In the genomic region with DNA sequence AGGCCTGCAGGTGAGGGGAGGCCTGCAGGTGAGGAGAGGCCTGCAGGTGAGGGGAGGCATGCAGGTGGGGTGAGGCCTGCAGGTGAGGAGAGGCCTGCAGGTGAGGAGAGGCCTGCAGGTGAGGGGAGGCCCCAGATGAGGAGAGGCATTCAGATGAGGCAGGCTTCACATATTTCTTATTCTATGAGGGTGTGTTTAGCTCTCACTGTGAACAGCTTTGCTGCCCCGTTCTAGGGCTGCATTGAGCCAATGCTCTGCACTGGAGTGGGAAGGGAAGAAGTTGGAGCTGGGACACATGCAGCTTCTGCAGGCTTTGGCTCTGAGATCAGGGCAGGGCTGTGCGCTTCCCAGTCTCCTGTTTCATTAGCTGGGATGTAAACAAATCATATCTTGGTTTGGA, we compare ENCODE assay signal across 12 cellular contexts. TPM values are rescaled to one million over a fixed set of nuclear protein-coding genes. Genes with fewer than 3 reads are reported as not detected.
"Had no signal": no experiment of that assay in that cellular context is flagged by ENCODE, and none has a peak within 500 bp of the region (broad histone marks: within the 10 kb centered on the region; RNA-seq: fewer than 3 reads in every experiment).

No MANE protein-coding gene starts in this region.

- H3K4me3 Mint-ChIP-seq: GM23338, H9, HFFc6 had no signal

- H3K36me3 ChIP-seq: HAP-1 had no signal

- ATAC-seq: GM23338, HCT116 had no signal

- H3K27ac ChIP-seq: GM23248 had no signal

- H3K4me3 ChIP-seq: GM23248, GM23338, HAP-1 had no signal

- DNase-seq: GM23248, GOT3, H7, H9, HCEC 1CT, HFFc6 had no signal

- FAIRE-seq: H1, H54 had no signal

- H3K27ac Mint-ChIP-seq: GM23338, H9, HFFc6 had no signal

RNA-seq across cellular contexts. Expression of a gene that starts 19.5 kb away (rescaled TPM):
- total RNA-seq: GM23248, GM23338, H1, H4, H7, H9, HFFc6 had no signal
